8 cellular contexts compared by ENCODE assay signal in genomic region chr7:43721193-43721806, GRCh38. TPM values are rescaled to one million over a fixed set of nuclear protein-coding genes. Genes with fewer than 3 reads are reported as not detected.
A peak's percentile ranks its signal among the peaks of the same experiment; 100 is the strongest.
DNase-seq lines count a peak whose midpoint lies in the region; ATAC-seq and TF ChIP-seq lines count a peak whose summit lies in the region.

No MANE protein-coding gene starts in this region.

- H3K4me1 ChIP-seq in HEK293 (ENCODE audit: control insufficient read depth, insufficient read depth, low read length) (no peaks in the 10 kb centered on the region), Peyer's patch (peaks cover 0 to 5% (median 0%) of the 10 kb centered on the region in 4 donors), ovary (ENCODE audit: insufficient read depth) (peaks cover 3% of the 10 kb centered on the region)

- no peaks in the 10 kb centered on the region for H3K9me3 ChIP-seq in CD4-positive, alpha-beta T cell (ENCODE audit: control insufficient read depth, low read length)
- H3K9me3 ChIP-seq in HEK293 (ENCODE audit: control insufficient read depth, insufficient read depth, low read depth, low read length) (no peaks in the 10 kb centered on the region), Peyer's patch (no peaks in the 10 kb centered on the region), ovary (no peaks in the 10 kb centered on the region)

- POLR2A ChIA-PET in CD4-positive, alpha-beta T cell (lab: Charles Lee): interaction anchor here (2.1 kb wide), 1 partner anchor 139 kb away, joined by 12 read pairs; the partner anchor contains the start of gene STK17A
- POLR2A ChIA-PET in HEK293 (lab: Yijun Ruan, JAX): interaction anchor here (1.5 kb wide), 1 partner anchor 139 kb away, joined by 8 read pairs; the partner anchor contains the start of gene STK17A
- POLR2A ChIA-PET in activated CD4-positive, alpha-beta memory T cell treated with anti-CD3 and anti-CD28 coated beads, Interleukin-2, amount 10 ng/mL, durations not matched to agents 7 days and 5 days (lab: Charles Lee): interaction anchor here (3.0 kb wide), 1 partner anchor 138 kb away, joined by 18 read pairs; the partner anchor contains the start of gene STK17A

- no peaks in the 10 kb centered on the region for H3K27me3 ChIP-seq in CD4-positive, alpha-beta T cell (ENCODE audit: control insufficient read depth, insufficient read depth, low read length)
- no peaks in the 10 kb centered on the region for H3K27me3 ChIP-seq in Peyer's patch
- H3K27me3 ChIP-seq in ovary: no peaks in the 10 kb centered on the region
- H3K27me3 ChIP-seq in H7 (ENCODE audit: control insufficient read depth, insufficient read depth, low read length): no peaks in the 10 kb centered on the region

- no peaks in the 10 kb centered on the region for H3K27me3 Mint-ChIP-seq in CD4-positive, alpha-beta T cell
- no peaks in the 10 kb centered on the region for H3K27me3 Mint-ChIP-seq in activated CD4-positive, alpha-beta memory T cell treated with anti-CD3 and anti-CD28 coated beads, Interleukin-2, amount 10 ng/mL, durations not matched to agents 7 days and 5 days

- no peak for TF ChIP-seq EP300 in ovary (IDR thresholded peaks at IDR 0.05)

- peak overlapping the region; percentile 0 for H3K27ac Mint-ChIP-seq in CD4-positive, alpha-beta T cell
- H3K27ac Mint-ChIP-seq in activated CD4-positive, alpha-beta memory T cell treated with anti-CD3 and anti-CD28 coated beads, Interleukin-2, amount 10 ng/mL, durations not matched to agents 7 days and 5 days: no peak overlapping the region

- H3K36me3 Mint-ChIP-seq in CD4-positive, alpha-beta T cell (ENCODE audit: low read depth): peaks cover under 1% of the 10 kb centered on the region
- peaks cover 16% of the 10 kb centered on the region for H3K36me3 Mint-ChIP-seq in activated CD4-positive, alpha-beta memory T cell treated with anti-CD3 and anti-CD28 coated beads, Interleukin-2, amount 10 ng/mL, durations not matched to agents 7 days and 5 days (ENCODE audit: low read depth)

- 17 to 23% (median 22%) methylated on average over 2 of the region's 2 CpGs for WGBS in ovary, 3 donors

- ATAC-seq in CD4-positive, alpha-beta T cell (ENCODE audit: poor library complexity): peak; percentile 48
- no peak for ATAC-seq in GM19324 (IDR thresholded peaks at IDR 0.05; ENCODE audit: low FRiP score, unreplicated experiment)

- CTCF ChIA-PET in CD4-positive, alpha-beta T cell (lab: Charles Lee): interaction anchor here (0.5 to 3.5 kb wide), 8 partner anchors 9 to 780 kb away, joined by 3 to 46 read pairs (median 4); partner anchors contain the start of genes COA1 and STK17A
- CTCF ChIA-PET in HEK293 (lab: Yijun Ruan, JAX): interaction anchor here (0.5 to 3.4 kb wide), 22 partner anchors 9 to 1222 kb away, joined by 3 to 25 read pairs (median 4); partner anchors contain the start of gene STK17A
- CTCF ChIA-PET in activated CD4-positive, alpha-beta memory T cell treated with anti-CD3 and anti-CD28 coated beads, Interleukin-2, amount 10 ng/mL, durations not matched to agents 7 days and 5 days (lab: Charles Lee): interaction anchor here (0.8 to 8.0 kb wide), 11 partner anchors 9 to 459 kb away, joined by 3 to 118 read pairs (median 3); partner anchors contain the start of genes COA1 and STK17A

- DNase-seq in CD4-positive, alpha-beta T cell: no peak
- DNase-seq in Peyer's patch (no peak), epithelial cell of esophagus (ENCODE audit: low read depth) (peak; percentile 61), ovary (no peak), H7 (no peak)
- DNase-seq in activated CD4-positive, alpha-beta memory T cell treated with anti-CD3 and anti-CD28 coated beads, Interleukin-2, amount 10 ng/mL, durations not matched to agents 7 days and 5 days: no peak

- TF ChIP-seq POLR2A in Peyer's patch (IDR thresholded peaks at IDR 0.05) (no peak), ovary (IDR thresholded peaks at IDR 0.05) (no peak)

- H3K27ac ChIP-seq in CD4-positive, alpha-beta T cell (ENCODE audit: low read depth, low read length): no peak overlapping the region
- no peak overlapping the region for H3K27ac ChIP-seq in HEK293 (ENCODE audit: extremely low read depth, low read depth, low read length)
- H3K27ac ChIP-seq in Peyer's patch: no peak overlapping the region
- H3K27ac ChIP-seq in ovary: no peak overlapping the region

- H3K9me3 Mint-ChIP-seq in CD4-positive, alpha-beta T cell: no peaks in the 10 kb centered on the region
- peaks cover 3% of the 10 kb centered on the region for H3K9me3 Mint-ChIP-seq in activated CD4-positive, alpha-beta memory T cell treated with anti-CD3 and anti-CD28 coated beads, Interleukin-2, amount 10 ng/mL, durations not matched to agents 7 days and 5 days

- peaks cover 71% of the 10 kb centered on the region for H3K4me1 Mint-ChIP-seq in CD4-positive, alpha-beta T cell (ENCODE audit: low read depth)
- H3K4me1 Mint-ChIP-seq in activated CD4-positive, alpha-beta memory T cell treated with anti-CD3 and anti-CD28 coated beads, Interleukin-2, amount 10 ng/mL, durations not matched to agents 7 days and 5 days: peaks cover 31% of the 10 kb centered on the region

- H3K4me3 ChIP-seq in HEK293 (ENCODE audit: low read depth, low read length): no peak overlapping the region
- no peak overlapping the region for H3K4me3 ChIP-seq in Peyer's patch
- no peak overlapping the region for H3K4me3 ChIP-seq in epithelial cell of esophagus (ENCODE audit: low read length)
- H3K4me3 ChIP-seq in ovary: no peak overlapping the region
- H3K4me3 ChIP-seq in H7 (ENCODE audit: insufficient read depth, low read depth, low read length): no peak overlapping the region

- intact Hi-C loops in CD4-positive, alpha-beta T cell (cut with DNase I, micrococcal nuclease): loop anchor here (1.0 to 10.0 kb wide), 9 partner anchors 20 to 1779 kb away; partner anchors contain the start of gene UBE2D4 (in 1 of the 2)
- intact Hi-C loops in ovary (cut with DNase I): loop anchor here in 1 of 4 donors (2.0 kb wide), 1 partner anchor 138 kb away; the partner anchor contains the start of gene STK17A

- H3K36me3 ChIP-seq in HEK293 (ENCODE audit: control insufficient read depth in 2 of 2, insufficient read depth in 1 of 2, low read length in 2 of 2): no peaks in the 10 kb centered on the region
- H3K36me3 ChIP-seq in Peyer's patch: no peaks in the 10 kb centered on the region
- no peaks in the 10 kb centered on the region for H3K36me3 ChIP-seq in ovary
- H3K36me3 ChIP-seq in H7 (replicated peaks; ENCODE audit: control insufficient read depth, insufficient read depth, low read length): no peaks in the 10 kb centered on the region; the same call in 1 of the 2 replicates

- peak; percentile 96 for TF ChIP-seq CTCF in CD4-positive, alpha-beta T cell (IDR thresholded peaks at IDR 0.05)
- no peak for TF ChIP-seq CTCF in HEK293 (tag by site-specific recombination; IDR thresholded peaks at IDR 0.05)
- peak; percentile 61 to 77 (median 72) for TF ChIP-seq CTCF in Peyer's patch (IDR thresholded peaks at IDR 0.05)
- TF ChIP-seq CTCF in epithelial cell of esophagus (IDR thresholded peaks at IDR 0.05; ENCODE audit: insufficient read depth, low read depth, low read length, missing control alignments): peak; percentile 46
- peak in 2 of 3 donors; percentile 35 to 80 for TF ChIP-seq CTCF in ovary (IDR thresholded peaks at IDR 0.05)

- H3K4me3 Mint-ChIP-seq in CD4-positive, alpha-beta T cell: no peak overlapping the region
- H3K4me3 Mint-ChIP-seq in activated CD4-positive, alpha-beta memory T cell treated with anti-CD3 and anti-CD28 coated beads, Interleukin-2, amount 10 ng/mL, durations not matched to agents 7 days and 5 days: no peak overlapping the region

TF ChIP-seq in HEK293, 187 proteins besides CTCF, POLR2A, EP300 and RAD21 (continues in another document):
- TF ChIP-seq SCRT2 (tag by site-specific recombination; IDR thresholded peaks at IDR 0.05) (0 out of 2 replicates have a peak, but pooled peaks have one; percentile 31), ZNF654 (tag by site-specific recombination; IDR thresholded peaks at IDR 0.05; ENCODE audit: low read depth) (peak; percentile 60), ZNF16 (tag by site-specific recombination; IDR thresholded peaks at IDR 0.05; ENCODE audit: low read depth) (no peak), ZNF792 (tag by site-specific recombination; IDR thresholded peaks at IDR 0.05) (no peak)
- TF ChIP-seq, protein P1, sequence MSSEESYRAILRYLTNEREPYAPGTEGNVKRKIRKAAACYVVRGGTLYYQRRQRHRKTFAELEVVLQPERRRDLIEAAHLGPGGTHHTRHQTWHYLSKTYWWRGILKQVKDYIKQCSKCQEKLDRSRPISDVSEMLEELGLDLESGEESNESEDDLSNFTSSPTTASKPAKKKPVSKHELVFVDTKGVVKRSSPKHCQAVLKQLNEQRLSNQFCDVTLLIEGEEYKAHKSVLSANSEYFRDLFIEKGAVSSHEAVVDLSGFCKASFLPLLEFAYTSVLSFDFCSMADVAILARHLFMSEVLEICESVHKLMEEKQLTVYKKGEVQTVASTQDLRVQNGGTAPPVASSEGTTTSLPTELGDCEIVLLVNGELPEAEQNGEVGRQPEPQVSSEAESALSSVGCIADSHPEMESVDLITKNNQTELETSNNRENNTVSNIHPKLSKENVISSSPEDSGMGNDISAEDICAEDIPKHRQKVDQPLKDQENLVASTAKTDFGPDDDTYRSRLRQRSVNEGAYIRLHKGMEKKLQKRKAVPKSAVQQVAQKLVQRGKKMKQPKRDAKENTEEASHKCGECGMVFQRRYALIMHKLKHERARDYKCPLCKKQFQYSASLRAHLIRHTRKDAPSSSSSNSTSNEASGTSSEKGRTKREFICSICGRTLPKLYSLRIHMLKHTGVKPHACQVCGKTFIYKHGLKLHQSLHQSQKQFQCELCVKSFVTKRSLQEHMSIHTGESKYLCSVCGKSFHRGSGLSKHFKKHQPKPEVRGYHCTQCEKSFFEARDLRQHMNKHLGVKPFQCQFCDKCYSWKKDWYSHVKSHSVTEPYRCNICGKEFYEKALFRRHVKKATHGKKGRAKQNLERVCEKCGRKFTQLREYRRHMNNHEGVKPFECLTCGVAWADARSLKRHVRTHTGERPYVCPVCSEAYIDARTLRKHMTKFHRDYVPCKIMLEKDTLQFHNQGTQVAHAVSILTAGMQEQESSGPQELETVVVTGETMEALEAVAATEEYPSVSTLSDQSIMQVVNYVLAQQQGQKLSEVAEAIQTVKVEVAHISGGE (tag by site-specific recombination; conservative IDR thresholded peaks at IDR 0.05; ENCODE audit: low read depth): no peak

RNA-seq across cellular contexts. Expression of gene COA1, which starts 8.0 kb away (rescaled TPM):
- total RNA-seq in CD4-positive, alpha-beta T cell: 10 to 100 TPM; 78.9 to 80.7 TPM
- 10 to 100 TPM; 34.0 to 84.2 (median 54.4) TPM for total RNA-seq in Peyer's patch
- total RNA-seq in ovary: 10 to 100 TPM; 45.4 to 67.7 (median 51.8) TPM
- polyA plus RNA-seq in ovary: 10 to 100 TPM; 33.2 to 41.8 TPM
- total RNA-seq in H7 (2014; rRNA removed; shearing (Covaris generic)): 120 and 129 TPM in 2 replicates
- total RNA-seq in activated CD4-positive, alpha-beta memory T cell treated with anti-CD3 and anti-CD28 coated beads, Interleukin-2, amount 10 ng/mL, durations not matched to agents 7 days and 5 days: 10 to 100 TPM; 56.0 to 57.3 TPM

RNA-seq across cellular contexts. Expression of gene BLVRA, which starts 37.2 kb away (rescaled TPM):
- total RNA-seq in CD4-positive, alpha-beta T cell: 10 to 100 TPM; 15.7 TPM
- total RNA-seq in Peyer's patch (10 to 100 TPM in 3 of 4 donors, 1 to 10 TPM in 1; 2.8 to 38.8 (median 11.5) TPM), ovary (10 to 100 TPM; 47.6 to 75.1 (median 65.2) TPM)
- polyA plus RNA-seq in ovary: 10 to 100 TPM; 64.4 to 66.4 TPM
- 18.1 and 23.9 TPM in 2 replicates for total RNA-seq in H7 (2014; rRNA removed; shearing (Covaris generic))
- total RNA-seq in activated CD4-positive, alpha-beta memory T cell treated with anti-CD3 and anti-CD28 coated beads, Interleukin-2, amount 10 ng/mL, durations not matched to agents 7 days and 5 days: 10 to 100 TPM; 38.1 to 42.4 TPM
